ENCODE assay signal across 1 cellular context in genomic region chr17:64145751-64146417, GRCh38.
A peak's percentile ranks its signal among the peaks of the same experiment; 100 is the strongest.
TF ChIP-seq lines count a peak whose summit lies in the region.

No MANE protein-coding gene starts in this region.

TF ChIP-seq in K562, 482 proteins besides CTCF, POLR2A, EP300 and RAD21 (continued from another document and continues in another):
- TF ChIP-seq ZBTB11 (CRISPR knock-in tag; IDR thresholded peaks at IDR 0.05) (no peak), LARP7 (IDR thresholded peaks at IDR 0.05) (no peak), E2F1 (CRISPR knock-in tag; IDR thresholded peaks at IDR 0.05) (peak; percentile 74; the same call in 1 of the 2 replicates), GABPB1 (CRISPR knock-in tag; IDR thresholded peaks at IDR 0.05) (peak; percentile 73), ZNF184 (CRISPR knock-in tag; IDR thresholded peaks at IDR 0.05) (no peak), ZNF507 (tag; conservative IDR thresholded peaks at IDR 0.05) (no peak), ZNF232 (CRISPR knock-in tag; IDR thresholded peaks at IDR 0.05) (no peak), ZBTB26 (CRISPR knock-in tag; IDR thresholded peaks at IDR 0.05) (0 out of 2 replicates have a peak, but pooled peaks have one; percentile 4), GATAD2A (IDR thresholded peaks at IDR 0.05) (no peak), PHTF2 (CRISPR knock-in tag; IDR thresholded peaks at IDR 0.05) (no peak), E2F3 (CRISPR knock-in tag; IDR thresholded peaks at IDR 0.05) (0 out of 2 replicates have a peak, but pooled peaks have one; percentile 19), GTF2A2 (tag; IDR thresholded peaks at IDR 0.05) (peak; percentile 95), ZNF76 (CRISPR knock-in tag; IDR thresholded peaks at IDR 0.05; ENCODE audit: borderline replicate concordance) (no peak), PURB (CRISPR knock-in tag; IDR thresholded peaks at IDR 0.05; ENCODE audit: low read depth) (no peak), ZNF512 (tag; IDR thresholded peaks at IDR 0.05) (no peak), ZNF280B (CRISPR knock-in tag; IDR thresholded peaks at IDR 0.05) (no peak), ZNF77 (CRISPR knock-in tag; IDR thresholded peaks at IDR 0.05) (0 out of 2 replicates have a peak, but pooled peaks have one; percentile 36), TCF7 (IDR thresholded peaks at IDR 0.05; ENCODE audit: borderline replicate concordance) (no peak; the same call in 1 of the 2 replicates), MTF1 (CRISPR knock-in tag; IDR thresholded peaks at IDR 0.05; ENCODE audit: borderline replicate concordance) (no peak), ZNF165 (CRISPR knock-in tag; IDR thresholded peaks at IDR 0.05; ENCODE audit: borderline replicate concordance) (no peak), TRIM28 (IDR thresholded peaks at IDR 0.05) (no peak), RAD51 (IDR thresholded peaks at IDR 0.05; ENCODE audit: borderline replicate concordance, low read depth) (peak; percentile 98), ZNF655 (CRISPR knock-in tag; IDR thresholded peaks at IDR 0.05) (peak; percentile 18; the same call in 1 of the 2 replicates), POLR2AphosphoS2 (IDR thresholded peaks at IDR 0.05; ENCODE audit: low read length) (peak; percentile 86; the same call in 1 of the 2 replicates), BMI1 (IDR thresholded peaks at IDR 0.05; ENCODE audit: low read length) (no peak), JUN (IDR thresholded peaks at IDR 0.05; ENCODE audit: borderline replicate concordance, low read depth, low read length) (0 out of 2 replicates have a peak, but pooled peaks have one; percentile 17), JUN (CRISPR knock-in tag; IDR thresholded peaks at IDR 0.05; ENCODE audit: borderline replicate concordance) (no peak; the same call in 1 of the 2 replicates), SMARCA5 (IDR thresholded peaks at IDR 0.05) (no peak), HEY1 (CRISPR knock-in tag; IDR thresholded peaks at IDR 0.05; ENCODE audit: borderline replicate concordance) (no peak), ZNF140 (CRISPR knock-in tag; IDR thresholded peaks at IDR 0.05) (no peak), ZC3H11A (IDR thresholded peaks at IDR 0.05; ENCODE audit: low read depth, low read length) (no peak), SMARCB1 (IDR thresholded peaks at IDR 0.05; ENCODE audit: insufficient read length, low read depth) (no peak), ZNF398 (CRISPR knock-in tag; IDR thresholded peaks at IDR 0.05) (no peak), ZKSCAN3 (CRISPR knock-in tag; IDR thresholded peaks at IDR 0.05) (no peak), NBN (IDR thresholded peaks at IDR 0.05; ENCODE audit: low read depth) (peak; percentile 87), TAF15 (IDR thresholded peaks at IDR 0.05; ENCODE audit: low read depth, low read length) (no peak), RBM22 (IDR thresholded peaks at IDR 0.05; ENCODE audit: low read depth, low read length, poor library complexity, severe bottlenecking) (peak; percentile 92), POU5F1 (IDR thresholded peaks at IDR 0.05; ENCODE audit: borderline replicate concordance, low read depth, low read length, partially characterized antibody) (no peak), DLX4 (CRISPR knock-in tag; IDR thresholded peaks at IDR 0.05) (no peak), ZC3H4 (CRISPR knock-in tag; IDR thresholded peaks at IDR 0.05; ENCODE audit: borderline replicate concordance) (no peak), DEAF1 (CRISPR knock-in tag; IDR thresholded peaks at IDR 0.05) (no peak), ATF7 (IDR thresholded peaks at IDR 0.05) (peak; percentile 93), ZNF143 (CRISPR knock-in tag; IDR thresholded peaks at IDR 0.05) (peak; percentile 50; the same call in 1 of the 2 replicates), MCM5 (IDR thresholded peaks at IDR 0.05; ENCODE audit: low read depth) (no peak), PPARD (CRISPR knock-in tag; IDR thresholded peaks at IDR 0.05) (no peak), RBM25 (IDR thresholded peaks at IDR 0.05; ENCODE audit: low read depth, low read length, severe bottlenecking) (peak; percentile 78), PHB2 (IDR thresholded peaks at IDR 0.05; ENCODE audit: low read depth) (no peak), RBFOX2 (IDR thresholded peaks at IDR 0.05; ENCODE audit: low read depth, low read length) (peak; percentile 100), MBD2 (IDR thresholded peaks at IDR 0.05; ENCODE audit: borderline replicate concordance, low read depth) (peak; percentile 96), SUPT5H (IDR thresholded peaks at IDR 0.05) (peak; percentile 99), HOXB6 (CRISPR knock-in tag; IDR thresholded peaks at IDR 0.05; ENCODE audit: borderline replicate concordance) (no peak), SOX6 (IDR thresholded peaks at IDR 0.05) (peak; percentile 57)
